Comparison of ENCODE assay signal across 7 cellular contexts in the genomic region with DNA sequence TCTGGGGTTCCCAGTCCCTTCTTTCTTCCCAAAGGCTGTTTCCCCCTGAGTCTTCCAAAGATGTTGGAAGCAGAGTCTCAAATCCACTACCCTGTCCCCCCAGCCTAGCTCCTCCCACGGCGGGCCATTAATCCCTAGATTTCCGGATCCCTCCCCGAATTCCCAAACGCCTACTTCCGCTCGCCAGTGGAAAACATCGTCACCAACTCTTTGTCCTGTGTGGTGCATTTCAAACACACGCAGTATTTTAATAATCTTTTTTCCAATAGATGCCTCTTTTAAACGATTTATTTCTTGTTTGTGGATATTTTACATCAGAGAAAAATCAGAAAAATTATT. TPM values are rescaled to one million over a fixed set of nuclear protein-coding genes. Genes with fewer than 3 reads are reported as not detected.
DNase-seq lines count a peak whose midpoint lies in the region; ATAC-seq and TF ChIP-seq lines count a peak whose summit lies in the region.

No MANE protein-coding gene starts in this region.

- POLR2A ChIA-PET in activated CD8-positive, alpha-beta T cell treated with anti-CD3 and anti-CD28 coated beads for 36 hours (lab: Charles Lee): interaction anchor here (0.6 to 1.4 kb wide), 4 partner anchors 8 to 57 kb away, joined by 3 to 4 read pairs (median 4); a partner anchor contains a TSS

- no peak for ATAC-seq in activated CD8-positive, alpha-beta T cell treated with anti-CD3 and anti-CD28 coated beads for 36 hours
- ATAC-seq in natural killer cell (no peak), HG03565 (IDR thresholded peaks at IDR 0.05; ENCODE audit: unreplicated experiment) (no peak)

- peak overlapping the region; percentile 73 to 100 for H3K4me3 ChIP-seq in foreskin fibroblast (ENCODE audit: low read depth in 1 of 2, low read length in 2 of 2)

- peak overlapping the region; percentile 99 for H3K27ac Mint-ChIP-seq in activated CD8-positive, alpha-beta T cell treated with anti-CD3 and anti-CD28 coated beads for 36 hours
- peak overlapping the region; percentile 98 to 99 for H3K27ac Mint-ChIP-seq in natural killer cell

- intact Hi-C loops in activated CD8-positive, alpha-beta T cell treated with anti-CD3 and anti-CD28 coated beads for 36 hours (cut with micrococcal nuclease): loop anchor here (10.0 kb wide), 1 partner anchor 53 kb away; the partner anchor contains the start of genes MAN2B1 and WDR83
- intact Hi-C loops in natural killer cell (cut with micrococcal nuclease): loop anchor here (2.0 kb wide), 1 partner anchor 61 kb away; the partner anchor contains the start of gene ZNF564

- H3K9me3 Mint-ChIP-seq in activated CD8-positive, alpha-beta T cell treated with anti-CD3 and anti-CD28 coated beads for 36 hours: no peaks in the 10 kb centered on the region
- no peaks in the 10 kb centered on the region for H3K9me3 Mint-ChIP-seq in natural killer cell

- no peak for TF ChIP-seq CTCF in activated CD8-positive, alpha-beta T cell treated with anti-CD3 and anti-CD28 coated beads for 36 hours (IDR thresholded peaks at IDR 0.05)
- TF ChIP-seq CTCF in foreskin fibroblast (IDR thresholded peaks at IDR 0.05; ENCODE audit: low read depth, low read length) (no peak), natural killer cell (IDR thresholded peaks at IDR 0.05) (no peak)

- H3K4me1 Mint-ChIP-seq in activated CD8-positive, alpha-beta T cell treated with anti-CD3 and anti-CD28 coated beads for 36 hours (ENCODE audit: low read depth): peaks cover 34% of the 10 kb centered on the region
- H3K4me1 Mint-ChIP-seq in natural killer cell: peaks cover 29 to 34% of the 10 kb centered on the region in 2 donors

- H3K36me3 Mint-ChIP-seq in activated CD8-positive, alpha-beta T cell treated with anti-CD3 and anti-CD28 coated beads for 36 hours (ENCODE audit: low read depth): peaks cover 24% of the 10 kb centered on the region
- H3K36me3 Mint-ChIP-seq in natural killer cell: no peaks in the 10 kb centered on the region

- DNase-seq in GM03348 (ENCODE audit: low spot score): peak; percentile 90
- peak; percentile 55 for DNase-seq in NCI-H146 treated with DMSO at 0.1 percent for 48 hours (lab: John Stamatoyannopoulos, UW; ENCODE audit: unreplicated experiment)
- DNase-seq in activated CD8-positive, alpha-beta T cell treated with anti-CD3 and anti-CD28 coated beads for 36 hours: no peak
- peak; percentile 54 to 84 for DNase-seq in foreskin fibroblast
- DNase-seq in natural killer cell: no peak
- DNase-seq in stimulated activated CD4-positive, alpha-beta T cell treated with anti-CD3 and anti-CD28 coated beads, Interleukin-12 subunit alpha, Interleukin-12 subunit beta, amount 100 ng/mL, for 4 hours: no peak

- H3K4me3 Mint-ChIP-seq in activated CD8-positive, alpha-beta T cell treated with anti-CD3 and anti-CD28 coated beads for 36 hours: peak overlapping the region; percentile 94
- H3K4me3 Mint-ChIP-seq in natural killer cell: peak overlapping the region; percentile 99

- CTCF ChIA-PET in activated CD8-positive, alpha-beta T cell treated with anti-CD3 and anti-CD28 coated beads for 36 hours (lab: Charles Lee): interaction anchor here (0.9 to 1.9 kb wide), 3 partner anchors 29 to 60 kb away, joined by 5 read pairs; no protein-coding TSS in a partner anchor

- H3K27me3 Mint-ChIP-seq in activated CD8-positive, alpha-beta T cell treated with anti-CD3 and anti-CD28 coated beads for 36 hours: no peaks in the 10 kb centered on the region
- H3K27me3 Mint-ChIP-seq in natural killer cell (ENCODE audit: low read depth in 2 of 2): no peaks in the 10 kb centered on the region

RNA-seq across cellular contexts. Expression of gene ZNF791, which starts 0.6 kb away (rescaled TPM):
- 10 to 100 TPM; 15.1 to 16.7 TPM for total RNA-seq in activated CD8-positive, alpha-beta T cell treated with anti-CD3 and anti-CD28 coated beads for 36 hours
- 10 to 100 TPM; 52.6 to 62.0 (median 56.5) TPM for total RNA-seq in natural killer cell

RNA-seq across cellular contexts. Expression of gene ZNF490, which starts 0.7 kb away (rescaled TPM):
- total RNA-seq in activated CD8-positive, alpha-beta T cell treated with anti-CD3 and anti-CD28 coated beads for 36 hours: 1 to 10 TPM; 6.8 to 9.3 TPM
- 10 to 100 TPM; 12.0 to 21.4 (median 20.9) TPM for total RNA-seq in natural killer cell

RNA-seq across cellular contexts. Expression of gene MAN2B1, which starts 55.2 kb away (rescaled TPM):
- total RNA-seq in activated CD8-positive, alpha-beta T cell treated with anti-CD3 and anti-CD28 coated beads for 36 hours: 100 to 1,000 TPM; 127 to 135 TPM
- 100 to 1,000 TPM; 107 to 118 (median 112) TPM for total RNA-seq in natural killer cell

RNA-seq across cellular contexts. Expression of gene WDR83, which starts 55.3 kb away (rescaled TPM):
- total RNA-seq in activated CD8-positive, alpha-beta T cell treated with anti-CD3 and anti-CD28 coated beads for 36 hours: 10 to 100 TPM; 17.5 to 23.2 TPM
- total RNA-seq in natural killer cell: 10 to 100 TPM; 17.0 to 25.8 (median 25.1) TPM

Comparison
In these comparisons a context has a peak if more than half of its experiments do, and no peak if none do; other contexts are left out.
1. DNase-seq: peak in GM03348 (single experiment), NCI-H146 treated with DMSO at 0.1 percent for 48 hours (single experiment) and foreskin fibroblast (2 of 2); none in activated CD8-positive, alpha-beta T cell treated with anti-CD3 and anti-CD28 coated beads for 36 hours (single experiment), natural killer cell (single experiment) and stimulated activated CD4-positive, alpha-beta T cell treated with anti-CD3 and anti-CD28 coated beads, Interleukin-12 subunit alpha, Interleukin-12 subunit beta, amount 100 ng/mL, for 4 hours (single experiment).